24 cellular contexts compared by ENCODE assay signal in genomic region chr5:2280318-2280717, GRCh38.
"Had no signal": no experiment of that assay in that cellular context is flagged by ENCODE, and none has a peak within 500 bp of the region (broad histone marks: within the 10 kb centered on the region; RNA-seq: fewer than 3 reads in every experiment).

No MANE protein-coding gene starts in this region.

- FAIRE-seq: colon, endothelial cell of umbilical vein, frontal cortex, islet of Langerhans, keratinocyte had no signal

- DNase-seq: dermis blood vessel endothelial cell; dorsolateral prefrontal cortex; effector CD4-positive, alpha-beta T cell; effector memory CD4-positive, alpha-beta T cell; foreskin keratinocyte; glutamatergic neuron; head of caudate nucleus; heart right ventricle; hippocampal formation; left cardiac atrium; left ventricle myocardium superior; lower lobe of right lung; mesenchymal stem cell; mucosa of descending colon; naive B cell had no signal

- ATAC-seq: foreskin keratinocyte, gastroesophageal sphincter, heart right ventricle, left cardiac atrium, left lung, left ventricle myocardium superior, lower lobe of right lung, mucosa of descending colon had no signal

- H3K27ac ChIP-seq: coronary artery, dorsolateral prefrontal cortex, esophagus muscularis mucosa, foreskin keratinocyte, gastroesophageal sphincter, heart right ventricle, left lung, lower lobe of right lung had no signal

- H3K36me3 ChIP-seq: esophagus muscularis mucosa, gastroesophageal sphincter, heart right ventricle, left lung, lower lobe of right lung had no signal

- H3K4me1 ChIP-seq: esophagus muscularis mucosa, foreskin keratinocyte, gastroesophageal sphincter, heart right ventricle, left lung, lower lobe of right lung had no signal

- H3K4me3 ChIP-seq: coronary artery, dorsolateral prefrontal cortex, esophagus muscularis mucosa, gastroesophageal sphincter, heart right ventricle, left lung, lower lobe of right lung, mucosa of descending colon had no signal

- H3K9me3 ChIP-seq: esophagus muscularis mucosa, gastroesophageal sphincter, heart right ventricle, left lung, lower lobe of right lung, mucosa of descending colon had no signal

- H3K27me3 ChIP-seq: foreskin keratinocyte had no signal
